16 cellular contexts compared by ENCODE assay signal in the genomic region with DNA sequence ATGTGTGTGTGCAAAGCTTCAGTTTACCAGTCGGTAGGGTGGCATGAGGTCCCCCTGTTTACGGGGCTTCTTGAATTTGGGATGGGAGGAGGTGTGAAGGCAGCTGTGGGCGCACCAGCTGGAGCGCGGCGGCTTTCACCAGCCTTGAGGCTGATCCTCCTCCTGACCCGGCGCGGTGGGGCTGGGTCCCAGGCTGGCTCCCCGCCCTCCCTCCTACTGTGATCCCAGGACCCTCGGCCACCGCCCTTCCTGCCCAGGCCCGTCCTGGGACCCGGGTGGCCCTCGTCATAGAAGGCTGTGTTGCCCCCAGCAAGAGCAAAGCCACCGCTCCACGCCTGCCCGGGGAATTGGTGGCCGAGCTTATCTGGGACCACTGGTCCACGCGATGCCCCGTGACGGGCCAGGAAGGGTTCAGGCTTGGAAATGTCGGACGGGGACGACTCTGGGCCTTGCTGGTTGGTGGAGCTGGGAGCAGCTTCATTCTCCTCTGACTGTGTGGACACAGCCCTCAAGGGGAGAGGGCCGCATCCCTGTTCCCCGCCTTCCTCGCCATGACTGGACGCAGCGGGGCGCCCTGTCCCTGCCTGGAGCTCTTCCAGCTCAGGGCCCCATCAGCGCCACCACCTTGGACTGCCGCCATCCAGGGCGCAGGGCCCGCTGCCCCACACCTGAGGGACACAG.
DNase-seq lines count a peak whose midpoint lies in the region; TF ChIP-seq lines count a peak whose summit lies in the region.
"Had no signal": no experiment of that assay in that cellular context is flagged by ENCODE, and none has a peak within 500 bp of the region (broad histone marks: within the 10 kb centered on the region; RNA-seq: fewer than 3 reads in every experiment).

No MANE protein-coding gene starts in this region.

- H3K27me3 ChIP-seq in smooth muscle cell (ENCODE audit: low read depth): no peaks in the 10 kb centered on the region
- H3K27me3 ChIP-seq: BE2C, Peyer's patch, thyroid gland had no signal

- 97% methylated on average over 30 of the region's 36 CpGs for WGBS in smooth muscle cell (ENCODE audit: low lambda C conversion rate)

- H3K4me2 ChIP-seq in smooth muscle cell: peak overlapping the region; percentile 48

- no peak overlapping the region for H3K4me3 ChIP-seq in smooth muscle cell
- H3K4me3 ChIP-seq: heart left ventricle, Peyer's patch, thyroid gland had no signal

- H3K36me3 ChIP-seq in smooth muscle cell (ENCODE audit: low read depth): no peaks in the 10 kb centered on the region
- H3K36me3 ChIP-seq: BE2C, heart left ventricle, Peyer's patch, thyroid gland, WERI-Rb-1 had no signal

- no peak overlapping the region for H3K9ac ChIP-seq in smooth muscle cell (ENCODE audit: low read depth)

- no peak overlapping the region for H2AFZ ChIP-seq in smooth muscle cell (ENCODE audit: low read depth)

- peak; percentile 76 for DNase-seq in H4 (ENCODE audit: low spot score)
- peak; percentile 53 for DNase-seq in NAMALWA (ENCODE audit: low spot score)
- no peak for DNase-seq in epithelial cell of prostate (ENCODE audit: low read depth, low spot score)
- DNase-seq in smooth muscle cell (lab: John Stamatoyannopoulos, UW; ENCODE audit: unreplicated experiment): no peak
- DNase-seq in UCSD-AML1 (lab: John Stamatoyannopoulos, UW; ENCODE audit: unreplicated experiment): no peak
- DNase-seq in NK-92 (lab: John Stamatoyannopoulos, UW; ENCODE audit: unreplicated experiment): no peak
- DNase-seq in mucosa of gallbladder (ENCODE audit: low spot score): no peak
- DNase-seq: activated gamma-delta T cell treated with Interleukin-2 at 50 U/mL for 16 hours; BE2C; DMS53; kidney; stimulated activated CD4-positive, alpha-beta T cell treated with anti-CD3 and anti-CD28 coated beads, Interleukin-4, amount 100 ng/mL, for 1 hour; thyroid gland; WERI-Rb-1 had no signal

- no peaks in the 10 kb centered on the region for H3K9me3 ChIP-seq in smooth muscle cell (replicated peaks; ENCODE audit: low read depth)
- H3K9me3 ChIP-seq: Peyer's patch, thyroid gland had no signal

- H3K4me1 ChIP-seq in smooth muscle cell (ENCODE audit: low read depth): no peaks in the 10 kb centered on the region
- H3K4me1 ChIP-seq: BE2C, heart left ventricle, Peyer's patch, thyroid gland had no signal

- H3K79me2 ChIP-seq in smooth muscle cell (ENCODE audit: low read depth): no peaks in the 10 kb centered on the region

- H3K27ac ChIP-seq in epithelial cell of prostate (peak overlapping the region; percentile 12), smooth muscle cell (ENCODE audit: low read depth) (no peak overlapping the region)
- H3K27ac ChIP-seq: heart left ventricle, Peyer's patch, thyroid gland, WERI-Rb-1 had no signal

- H3F3A ChIP-seq in smooth muscle cell (ENCODE audit: low read depth): peaks cover 7% of the 10 kb centered on the region

- H4K20me1 ChIP-seq in smooth muscle cell (ENCODE audit: low read depth): no peaks in the 10 kb centered on the region

- no peak for TF ChIP-seq CTCF in smooth muscle cell (IDR thresholded peaks at IDR 0.05; ENCODE audit: borderline replicate concordance, insufficient read depth, poor library complexity, severe bottlenecking)

Comparison
In these comparisons a context has a peak if more than half of its experiments do, and no peak if none do; other contexts are left out.
1. DNase-seq: peak in H4 (single experiment) and NAMALWA (single experiment); none in epithelial cell of prostate (single experiment), smooth muscle cell (single experiment), UCSD-AML1 (single experiment), NK-92 (single experiment) and mucosa of gallbladder (single experiment).